In genomic region chr11:43581370-43582023, GRCh38 we compare ENCODE assay signal across 10 cellular contexts.
DNase-seq lines count a peak whose midpoint lies in the region; TF ChIP-seq lines count a peak whose summit lies in the region.
"Had no signal": no experiment of that assay in that cellular context is flagged by ENCODE, and none has a peak within 500 bp of the region (broad histone marks: within the 10 kb centered on the region; RNA-seq: fewer than 3 reads in every experiment).

No MANE protein-coding gene starts in this region.

- WGBS in ectodermal cell, 2 experiments = 1 to 2% methylated on average over 35 to 39 of the region's 39 CpGs

- H3K4me3 ChIP-seq in BJ (ENCODE audit: low read depth, low read length) = peak overlapping the region; percentile 14
- peak overlapping the region; percentile 77 for H3K4me3 ChIP-seq in HUES48 (ENCODE audit: low read depth, low read length)
- H3K4me3 ChIP-seq in ectodermal cell (ENCODE audit: insufficient read depth, low read depth, low read length) = peak overlapping the region; percentile 31
- H3K4me3 ChIP-seq: ovary had no signal

- POLR2A ChIA-PET in BJ (lab: Charles Lee) = no interaction called here

- H3K27ac Mint-ChIP-seq in neural crest cell (ENCODE audit: unreplicated experiment) = no peak overlapping the region

- H3K27me3 ChIP-seq in BJ (ENCODE audit: control insufficient read depth, insufficient read depth, low read length) (peaks cover 51% of the 10 kb centered on the region), HUES48 (ENCODE audit: control insufficient read depth, insufficient read depth, low read length) (peaks cover 98% of the 10 kb centered on the region), ectodermal cell (ENCODE audit: control insufficient read depth, insufficient read depth, low read length, poor library complexity, severe bottlenecking) (peaks cover 93% of the 10 kb centered on the region)
- H3K27me3 ChIP-seq: ovary had no signal

- no peak overlapping the region for H3K27ac ChIP-seq in HUES48 (ENCODE audit: low read depth, low read length)
- no peak overlapping the region for H3K27ac ChIP-seq in ectodermal cell (ENCODE audit: insufficient read depth, low read depth, low read length, poor library complexity, severe bottlenecking)
- H3K27ac ChIP-seq: ovary had no signal

- CTCF ChIA-PET in BJ (lab: Yijun Ruan, JAX) = interaction anchor here (0.6 to 3.5 kb wide), 2 partner anchors 14 to 143 kb away, joined by 3 to 13 read pairs; no protein-coding TSS in a partner anchor

- H3K27me3 Mint-ChIP-seq in neural crest cell (ENCODE audit: low read depth) = peaks cover 98% of the 10 kb centered on the region

- peak overlapping the region; percentile 92 for H3K4me3 Mint-ChIP-seq in neural crest cell

- no peak overlapping the region for H3K9ac ChIP-seq in HUES48 (ENCODE audit: low read depth, low read length)

- no peaks in the 10 kb centered on the region for H3K36me3 ChIP-seq in BJ (ENCODE audit: control insufficient read depth, insufficient read depth, low read length)
- H3K36me3 ChIP-seq in HUES48 (ENCODE audit: control insufficient read depth, insufficient read depth, low read length) = no peaks in the 10 kb centered on the region
- H3K36me3 ChIP-seq in ectodermal cell (ENCODE audit: control insufficient read depth, insufficient read depth, low read length) = no peaks in the 10 kb centered on the region
- H3K36me3 ChIP-seq: ovary had no signal

- H3K36me3 Mint-ChIP-seq in neural crest cell (ENCODE audit: low read depth) = peaks cover 4% of the 10 kb centered on the region

- H3K9me3 Mint-ChIP-seq in neural crest cell = no peaks in the 10 kb centered on the region

- TF ChIP-seq CTCF in BJ (IDR thresholded peaks at IDR 0.05; ENCODE audit: insufficient read depth, low read depth, low read length) (no peak), neural crest cell (conservative IDR thresholded peaks at IDR 0.05) (no peak)

- H3K4me1 ChIP-seq in HUES48 (ENCODE audit: control insufficient read depth, insufficient read depth, low read length) (peaks cover 35% of the 10 kb centered on the region), ectodermal cell (ENCODE audit: control insufficient read depth, insufficient read depth, low read length) (peaks cover 16% of the 10 kb centered on the region)

- H3K9me3 ChIP-seq in HUES48 (ENCODE audit: control insufficient read depth, insufficient read depth, low read length) (no peaks in the 10 kb centered on the region), ectodermal cell (ENCODE audit: control insufficient read depth, low read length) (no peaks in the 10 kb centered on the region)
- H3K9me3 ChIP-seq: ovary had no signal

- peaks cover 42% of the 10 kb centered on the region for H3K4me1 Mint-ChIP-seq in neural crest cell

- DNase-seq in BJ (ENCODE audit: low read depth) = no peak
- DNase-seq in neural crest cell (ENCODE audit: low read depth, low spot score) = no peak
- DNase-seq in NCI-H146 (lab: John Stamatoyannopoulos, UW) = no peak
- DNase-seq in cerebellar cortex (ENCODE audit: low spot score) = no peak
- no peak for DNase-seq in NCI-H1930 (lab: John Stamatoyannopoulos, UW)
- no peak for DNase-seq in ecto neural progenitor cell (ENCODE audit: low spot score)
- DNase-seq: EL, ovary had no signal

Comparison
In these comparisons a context has a peak if more than half of its experiments do, and no peak if none do; other contexts are left out.
1. H3K4me3 ChIP-seq: peak in every context shown above with its lines; median percentile 77 in HUES48; 31 in ectodermal cell; 14 in BJ.